Comparison of ENCODE assay signal across 16 cellular contexts in genomic region chr3:162643245-162643644, GRCh38.
"Had no signal": no experiment of that assay in that cellular context is flagged by ENCODE, and none has a peak within 500 bp of the region (broad histone marks: within the 10 kb centered on the region; RNA-seq: fewer than 3 reads in every experiment).

No MANE protein-coding gene starts in this region.

- ATAC-seq: esophagus mucosa; heart right ventricle; naive thymus-derived CD8-positive, alpha-beta T cell; stimulated activated naive B cell treated with anti-CD40 and anti-IgM and Interleukin-4, amounts not matched to agents 10 μg/mL and 1 μg/mL and 100 μg/mL, for 72 hours had no signal

- DNase-seq: activated CD4-positive, alpha-beta memory T cell treated with anti-CD3 and anti-CD28 coated beads for 36 hours; activated CD4-positive, alpha-beta T cell treated with anti-CD3 and anti-CD28 coated beads for 1 hour; activated gamma-delta T cell; activated T-cell treated with anti-CD3 and anti-CD28 coated beads, Interleukin-2, amount 50 U/mL, for 48 hours; anterior cingulate cortex; dorsolateral prefrontal cortex; heart right ventricle; naive thymus-derived CD8-positive, alpha-beta T cell; posterior cingulate gyrus; stimulated activated naive B cell treated with anti-CD40 and anti-IgM and Interleukin-4, amounts not matched to agents 10 μg/mL and 1 μg/mL and 100 μg/mL, for 72 hours; upper lobe of left lung had no signal

- H3K4me3 ChIP-seq: breast epithelium, dorsolateral prefrontal cortex, heart right ventricle, right atrium auricular region, smooth muscle cell, upper lobe of left lung had no signal

- H3K36me3 ChIP-seq: breast epithelium, heart right ventricle, neutrophil, right atrium auricular region, upper lobe of left lung had no signal

- H3K9me3 ChIP-seq: neutrophil had no signal

- H3K27ac ChIP-seq: breast epithelium, dorsolateral prefrontal cortex, heart right ventricle, neutrophil, right atrium auricular region, upper lobe of left lung had no signal

- H3K27me3 ChIP-seq: breast epithelium, dorsolateral prefrontal cortex, heart right ventricle, neutrophil, right atrium auricular region, upper lobe of left lung had no signal

- H3K4me1 ChIP-seq: breast epithelium, heart right ventricle, right atrium auricular region, upper lobe of left lung had no signal

- H3K4me2 ChIP-seq: smooth muscle cell had no signal
